In the genomic region with DNA sequence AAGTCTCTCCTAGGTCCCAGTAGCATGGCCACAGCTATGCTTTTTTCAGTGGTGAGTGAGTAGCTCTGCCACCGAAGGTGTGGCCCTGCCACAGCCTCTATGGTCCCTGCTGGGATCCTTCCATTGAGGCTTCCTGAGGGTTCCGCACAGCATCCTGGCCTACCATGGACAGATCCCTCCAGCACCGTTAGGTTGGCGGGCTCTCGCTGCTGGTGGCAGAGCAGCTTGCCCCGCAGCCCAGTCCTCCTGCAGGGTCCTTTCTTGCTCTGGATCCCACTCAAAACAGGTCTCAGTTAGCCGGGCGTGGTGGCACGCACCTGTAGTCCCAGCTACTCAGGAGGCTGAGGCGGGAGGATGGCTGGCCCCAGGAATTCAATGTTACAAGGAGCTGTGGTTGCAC, we compare ENCODE assay signal across 23 cellular contexts. TPM values are rescaled to one million over a fixed set of nuclear protein-coding genes. Genes with fewer than 3 reads are reported as not detected.
"Had no signal": no experiment of that assay in that cellular context is flagged by ENCODE, and none has a peak within 500 bp of the region (broad histone marks: within the 10 kb centered on the region; RNA-seq: fewer than 3 reads in every experiment).

No MANE protein-coding gene starts in this region.

- H3K36me3 ChIP-seq: adrenal gland, WERI-Rb-1 had no signal

- H3K27ac Mint-ChIP-seq: activated CD4-positive, alpha-beta memory T cell treated with anti-CD3 and anti-CD28 coated beads, Interleukin-2, amount 10 ng/mL, durations not matched to agents 7 days and 5 days; activated CD4-positive, alpha-beta T cell treated with anti-CD3 and anti-CD28 coated beads for 36 hours; activated naive CD8-positive, alpha-beta T cell treated with anti-CD3 and anti-CD28 coated beads, Interleukin-2, amount 10 ng/mL, durations not matched to agents 7 days and 5 days; activated T-cell treated with anti-CD3 and anti-CD28 coated beads, Interleukin-2, amount 50 U/mL, for 72 hours; activated T-helper 2 cell treated with anti-CD3 and anti-CD28 coated beads, Interferon-gamma antibody, Interleukin-2, Interleukin-4, amounts not matched to agents 10 μg/mL and 5 μg/mL and 100 μg/mL, durations not matched to agents 14 hours and 24 hours and 36 hours had no signal

- H3K9me3 Mint-ChIP-seq: activated CD4-positive, alpha-beta memory T cell treated with anti-CD3 and anti-CD28 coated beads, Interleukin-2, amount 10 ng/mL, durations not matched to agents 7 days and 5 days; activated naive CD8-positive, alpha-beta T cell treated with anti-CD3 and anti-CD28 coated beads, Interleukin-2, amount 10 ng/mL, durations not matched to agents 7 days and 5 days; activated T-cell treated with anti-CD3 and anti-CD28 coated beads, Interleukin-2, amount 50 U/mL, for 72 hours; activated T-helper 2 cell treated with anti-CD3 and anti-CD28 coated beads, Interferon-gamma antibody, Interleukin-2, Interleukin-4, amounts not matched to agents 10 μg/mL and 5 μg/mL and 100 μg/mL, durations not matched to agents 14 hours and 24 hours and 36 hours had no signal

- H3K27ac ChIP-seq: adrenal gland, WERI-Rb-1 had no signal

- H3K4me3 ChIP-seq: adrenal gland had no signal

- DNase-seq: activated CD4-positive, alpha-beta memory T cell treated with anti-CD3 and anti-CD28 coated beads, Interleukin-2, amount 10 ng/mL, durations not matched to agents 7 days and 5 days; activated CD4-positive, alpha-beta T cell treated with anti-CD3 and anti-CD28 coated beads for 36 hours; activated CD4-positive, alpha-beta T cell treated with anti-CD3 and anti-CD28 coated beads, Interleukin-2, amount 50 U/mL, for 1 hour; activated gamma-delta T cell treated with Interleukin-2 at 50 U/mL for 16 hours; activated naive CD4-positive, alpha-beta T cell treated with anti-CD3 and anti-CD28 coated beads, Interleukin-2, amount 50 U/mL, for 16 hours; activated naive CD8-positive, alpha-beta T cell treated with anti-CD3 and anti-CD28 coated beads, Interleukin-2, amount 10 ng/mL, durations not matched to agents 7 days and 5 days; activated T-cell treated with anti-CD3 and anti-CD28 coated beads, Interleukin-2, amount 50 U/mL, for 72 hours; adrenal gland; anterior cingulate cortex; Kasumi-1; NCI-H1105 treated with DMSO at 0.1 percent for 48 hours; NCI-H146; NCI-H187 treated with DMSO at 0.1 percent for 48 hours; NCI-H2081 treated with DMSO at 0.1 percent for 48 hours; NCI-H446; NCI-H524; PC-3; SHP77 treated with DMSO at 0.1 percent for 48 hours; T-helper 1 cell; WERI-Rb-1 had no signal

- H3K4me3 Mint-ChIP-seq: activated CD4-positive, alpha-beta memory T cell treated with anti-CD3 and anti-CD28 coated beads, Interleukin-2, amount 10 ng/mL, durations not matched to agents 7 days and 5 days; activated CD4-positive, alpha-beta T cell treated with anti-CD3 and anti-CD28 coated beads for 36 hours; activated naive CD8-positive, alpha-beta T cell treated with anti-CD3 and anti-CD28 coated beads, Interleukin-2, amount 10 ng/mL, durations not matched to agents 7 days and 5 days had no signal

- ATAC-seq: activated CD4-positive, alpha-beta T cell treated with anti-CD3 and anti-CD28 coated beads for 36 hours; activated T-cell treated with anti-CD3 and anti-CD28 coated beads, Interleukin-2, amount 50 U/mL, for 72 hours; PC-3 had no signal

- H3K4me1 ChIP-seq: adrenal gland had no signal

- H3K27me3 Mint-ChIP-seq: activated CD4-positive, alpha-beta T cell treated with anti-CD3 and anti-CD28 coated beads for 36 hours had no signal

- H3K9me3 ChIP-seq: adrenal gland had no signal

- H3K36me3 Mint-ChIP-seq: activated naive CD8-positive, alpha-beta T cell treated with anti-CD3 and anti-CD28 coated beads, Interleukin-2, amount 10 ng/mL, durations not matched to agents 7 days and 5 days had no signal

RNA-seq across cellular contexts. Expression of gene SRPK3, which starts 51.9 kb away (rescaled TPM):
- total RNA-seq: activated CD4-positive, alpha-beta memory T cell treated with anti-CD3 and anti-CD28 coated beads, Interleukin-2, amount 10 ng/mL, durations not matched to agents 7 days and 5 days; activated CD4-positive, alpha-beta T cell treated with anti-CD3 and anti-CD28 coated beads for 36 hours; activated CD8-positive, alpha-beta memory T cell treated with anti-CD3 and anti-CD28 coated beads for 36 hours; activated naive CD8-positive, alpha-beta T cell treated with anti-CD3 and anti-CD28 coated beads, Interleukin-2, amount 10 ng/mL, durations not matched to agents 7 days and 5 days; activated T-cell treated with anti-CD3 and anti-CD28 coated beads, Interleukin-2, amount 50 U/mL, for 72 hours; activated T-helper 2 cell treated with anti-CD3 and anti-CD28 coated beads, Interferon-gamma antibody, Interleukin-2, Interleukin-4, amounts not matched to agents 10 μg/mL and 5 μg/mL and 100 μg/mL, durations not matched to agents 14 hours and 24 hours and 36 hours; T-helper 2 cell treated with Interferon-gamma antibody and Interleukin-4, amounts not matched to agents 100 ng/mL and 5 ng/mL, for 36 hours had no signal
